In the genomic region with DNA sequence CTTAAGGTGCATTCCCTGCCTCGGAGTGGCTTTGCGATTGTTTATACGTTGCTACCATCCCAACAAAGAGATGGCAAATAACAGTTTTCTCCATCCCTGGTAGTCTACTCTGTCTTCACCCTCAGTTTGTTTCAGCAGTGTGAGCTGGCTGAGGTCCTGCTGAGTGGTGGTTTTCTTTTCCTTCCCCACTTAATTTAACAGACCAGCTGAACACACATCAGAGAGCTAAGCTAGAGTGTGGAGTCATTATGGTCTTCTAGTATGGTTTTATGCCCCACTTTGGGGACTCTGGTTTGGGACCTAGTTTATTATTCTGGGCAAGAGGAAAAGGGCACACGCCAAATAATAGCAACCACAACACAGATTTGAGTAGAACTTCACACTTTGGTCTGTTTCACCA, we compare ENCODE assay signal across 14 cellular contexts. TPM values are rescaled to one million over a fixed set of nuclear protein-coding genes. Genes with fewer than 3 reads are reported as not detected.
A peak's percentile ranks its signal among the peaks of the same experiment; 100 is the strongest.
DNase-seq lines count a peak whose midpoint lies in the region; ATAC-seq, FAIRE-seq and TF ChIP-seq lines count a peak whose summit lies in the region.
"Had no signal": no experiment of that assay in that cellular context is flagged by ENCODE, and none has a peak within 500 bp of the region (broad histone marks: within the 10 kb centered on the region; RNA-seq: fewer than 3 reads in every experiment).

No MANE protein-coding gene starts in this region.

- no peaks in the 10 kb centered on the region for H3K9me3 Mint-ChIP-seq in activated CD8-positive, alpha-beta memory T cell treated with anti-CD3 and anti-CD28 coated beads, Interleukin-2, amount 10 ng/mL, durations not matched to agents 7 days and 5 days (ENCODE audit: low read depth)
- H3K9me3 Mint-ChIP-seq in astrocyte (ENCODE audit: unreplicated experiment), result no peaks in the 10 kb centered on the region

- no peak for ATAC-seq in activated CD8-positive, alpha-beta memory T cell treated with anti-CD3 and anti-CD28 coated beads, Interleukin-2, amount 10 ng/mL, durations not matched to agents 7 days and 5 days
- ATAC-seq in gastrocnemius medialis, result no peak

- H3K4me2 ChIP-seq in OCI-LY3 (ENCODE audit: low read length) (peak overlapping the region; percentile 46), astrocyte (ENCODE audit: low read length) (no peak overlapping the region)

- no peak for FAIRE-seq in astrocyte (lab: Jason Lieb, UNC)
- FAIRE-seq: H1, kidney, TTC549 had no signal

- H3K36me3 ChIP-seq in OCI-LY3 (replicated peaks; ENCODE audit: low read depth, low read length) (peaks cover under 1% of the 10 kb centered on the region), astrocyte (ENCODE audit: insufficient read depth, low read length) (peaks cover 2% of the 10 kb centered on the region), gastrocnemius medialis (peaks cover 0 to 11% of the 10 kb centered on the region in 2 donors)

- intact Hi-C loops in gastrocnemius medialis (cut with DNase I; ENCODE audit: low total_unique reads), result loop anchor here (1.0 to 2.0 kb wide), 4 partner anchors 97 to 289 kb away; no protein-coding TSS in a partner anchor

- CTCF ChIA-PET in activated CD8-positive, alpha-beta memory T cell treated with anti-CD3 and anti-CD28 coated beads, Interleukin-2, amount 10 ng/mL, durations not matched to agents 7 days and 5 days (lab: Charles Lee), result interaction anchor here (0.6 to 8.8 kb wide), 33 partner anchors 9 to 290 kb away, joined by 3 to 272 read pairs (median 9); a partner anchor contains a TSS

- H2AFZ ChIP-seq in OCI-LY3 (ENCODE audit: low read depth, low read length) (no peak overlapping the region), astrocyte (ENCODE audit: low read depth, low read length) (no peak overlapping the region)

- H3K9me3 ChIP-seq in OCI-LY3 (ENCODE audit: insufficient read depth, low read length), result no peaks in the 10 kb centered on the region
- H3K9me3 ChIP-seq in astrocyte (ENCODE audit: insufficient read depth, low read depth, low read length), result no peaks in the 10 kb centered on the region
- H3K9me3 ChIP-seq in gastrocnemius medialis, result no peaks in the 10 kb centered on the region
- H3K9me3 ChIP-seq: upper lobe of left lung had no signal

- H3K79me2 ChIP-seq in OCI-LY3 (ENCODE audit: low read length) (peaks cover 17% of the 10 kb centered on the region), astrocyte (ENCODE audit: insufficient read depth, low read length) (peaks cover 4% of the 10 kb centered on the region)

- H3K9ac ChIP-seq in OCI-LY3 (ENCODE audit: low read length) (no peak overlapping the region), astrocyte (ENCODE audit: low read length) (peak overlapping the region; percentile 92)

- no peak for TF ChIP-seq CTCF in OCI-LY3 (IDR thresholded peaks at IDR 0.05; ENCODE audit: low read depth, low read length)
- TF ChIP-seq CTCF in astrocyte (IDR thresholded peaks at IDR 0.05; ENCODE audit: insufficient read depth, low read depth, low read length), result no peak
- TF ChIP-seq CTCF in gastrocnemius medialis (IDR thresholded peaks at IDR 0.05 in 4 of 5, conservative IDR thresholded peaks at IDR 0.05 in 1 of 5), result no peak
- no peak for TF ChIP-seq CTCF in GM13976 (IDR thresholded peaks at IDR 0.05; ENCODE audit: borderline replicate concordance, control extremely low read depth, extremely low read depth, insufficient read depth, missing control alignments)

- H3K27ac Mint-ChIP-seq in activated CD8-positive, alpha-beta memory T cell treated with anti-CD3 and anti-CD28 coated beads, Interleukin-2, amount 10 ng/mL, durations not matched to agents 7 days and 5 days, result peak overlapping the region; percentile 100
- no peak overlapping the region for H3K27ac Mint-ChIP-seq in astrocyte (ENCODE audit: unreplicated experiment)

- H3K4me3 Mint-ChIP-seq in activated CD8-positive, alpha-beta memory T cell treated with anti-CD3 and anti-CD28 coated beads, Interleukin-2, amount 10 ng/mL, durations not matched to agents 7 days and 5 days, result peak overlapping the region; percentile 81
- no peak overlapping the region for H3K4me3 Mint-ChIP-seq in astrocyte (ENCODE audit: unreplicated experiment)

- in situ Hi-C loops in gastrocnemius medialis (cut with MboI; ENCODE audit: low sequenced_read_pairs in 4 of 4) (loop anchor here (5.0 to 10.0 kb wide), 5 partner anchors 95 to 188 kb away; a partner anchor contains a TSS), GM13976 (cut with MboI; ENCODE audit: low sequenced_read_pairs, unreplicated experiment) (loop anchor here (5.0 kb wide), 1 partner anchor 183 kb away; no protein-coding TSS in a partner anchor)

- H3K27me3 Mint-ChIP-seq in activated CD8-positive, alpha-beta memory T cell treated with anti-CD3 and anti-CD28 coated beads, Interleukin-2, amount 10 ng/mL, durations not matched to agents 7 days and 5 days, result peaks cover under 1% of the 10 kb centered on the region
- H3K27me3 Mint-ChIP-seq in astrocyte (ENCODE audit: low read depth, unreplicated experiment), result no peaks in the 10 kb centered on the region

- H3K4me3 ChIP-seq in OCI-LY3 (ENCODE audit: low read length) (no peak overlapping the region), astrocyte (ENCODE audit: insufficient read depth, low read depth, low read length) (no peak overlapping the region), gastrocnemius medialis (no peak overlapping the region)
- H3K4me3 ChIP-seq: upper lobe of left lung had no signal

- H4K20me1 ChIP-seq in OCI-LY3 (ENCODE audit: insufficient read depth, low read length) (no peaks in the 10 kb centered on the region), astrocyte (ENCODE audit: insufficient read depth, low read length) (no peaks in the 10 kb centered on the region)

- no peak for DNase-seq in activated CD8-positive, alpha-beta memory T cell treated with anti-CD3 and anti-CD28 coated beads, Interleukin-2, amount 10 ng/mL, durations not matched to agents 7 days and 5 days
- no peak for DNase-seq in activated CD8-positive, alpha-beta memory T cell treated with anti-CD3 and anti-CD28 coated beads, Interleukin-2, amount 50 U/mL, for 4 hours
- DNase-seq in astrocyte (ENCODE audit: low read depth), result no peak
- DNase-seq in gastrocnemius medialis, result no peak
- DNase-seq in mucosa of gallbladder (ENCODE audit: low spot score), result no peak
- DNase-seq in GM13976 (ENCODE audit: low spot score), result no peak
- no peak for DNase-seq in activated CD4-positive, CD25-positive, alpha-beta regulatory T cell treated with anti-CD3 and anti-CD28 coated beads, Interleukin-2, amount 50 U/mL, for 72 hours
- DNase-seq: activated effector memory CD4-positive, alpha-beta T cell treated with anti-CD3 and anti-CD28 coated beads, Interleukin-2, amount 50 U/mL, for 16 hours; cortex of kidney; kidney; upper lobe of left lung had no signal

- no peak overlapping the region for H3K27ac ChIP-seq in OCI-LY3 (ENCODE audit: low read length)
- no peak overlapping the region for H3K27ac ChIP-seq in astrocyte (ENCODE audit: low read depth, low read length)
- peak overlapping the region in 3 of 4 donors; percentile 51 to 97 (median 93) for H3K27ac ChIP-seq in gastrocnemius medialis

- H3K4me1 Mint-ChIP-seq in activated CD8-positive, alpha-beta memory T cell treated with anti-CD3 and anti-CD28 coated beads, Interleukin-2, amount 10 ng/mL, durations not matched to agents 7 days and 5 days, result peaks cover 67% of the 10 kb centered on the region
- H3K4me1 Mint-ChIP-seq in astrocyte (ENCODE audit: low read depth, unreplicated experiment), result peaks cover 32% of the 10 kb centered on the region

- TF ChIP-seq POLR2A in gastrocnemius medialis (IDR thresholded peaks at IDR 0.05), result no peak

- H3K36me3 Mint-ChIP-seq in activated CD8-positive, alpha-beta memory T cell treated with anti-CD3 and anti-CD28 coated beads, Interleukin-2, amount 10 ng/mL, durations not matched to agents 7 days and 5 days, result peaks cover 14% of the 10 kb centered on the region
- H3K36me3 Mint-ChIP-seq in astrocyte (ENCODE audit: low read depth, unreplicated experiment), result peaks cover 18% of the 10 kb centered on the region

- H3K4me1 ChIP-seq in OCI-LY3 (ENCODE audit: low read length), result peaks cover 41% of the 10 kb centered on the region
- peaks cover 41% of the 10 kb centered on the region for H3K4me1 ChIP-seq in astrocyte (ENCODE audit: insufficient read depth, low read length)
- H3K4me1 ChIP-seq in gastrocnemius medialis, result peaks cover 33 to 47% of the 10 kb centered on the region in 2 donors

- H3K27me3 ChIP-seq in OCI-LY3 (ENCODE audit: low read depth, low read length), result no peaks in the 10 kb centered on the region
- no peaks in the 10 kb centered on the region for H3K27me3 ChIP-seq in astrocyte (ENCODE audit: insufficient read depth, low read length)
- H3K27me3 ChIP-seq in gastrocnemius medialis, result no peaks in the 10 kb centered on the region
- H3K27me3 ChIP-seq: upper lobe of left lung had no signal

RNA-seq across cellular contexts. Expression of a gene that starts 2.2 kb away (rescaled TPM):
- 1 to 10 TPM; 8.6 to 9.7 TPM for total RNA-seq in activated CD8-positive, alpha-beta memory T cell treated with anti-CD3 and anti-CD28 coated beads, Interleukin-2, amount 10 ng/mL, durations not matched to agents 7 days and 5 days
- 7.9 and 10.6 TPM in 2 replicates for total RNA-seq in astrocyte
- 10 to 100 TPM in 1 of 4 donors, 1 to 10 TPM in 3; 2.9 to 16.0 (median 5.8) TPM for total RNA-seq in gastrocnemius medialis
- total RNA-seq in mucosa of gallbladder, result 19.3 TPM

RNA-seq across cellular contexts. Expression of a gene that starts 36.5 kb away (rescaled TPM):
- total RNA-seq in activated CD8-positive, alpha-beta memory T cell treated with anti-CD3 and anti-CD28 coated beads, Interleukin-2, amount 10 ng/mL, durations not matched to agents 7 days and 5 days, result 10 to 100 TPM; 53.1 to 54.9 TPM
- total RNA-seq in astrocyte (22.3 and 22.6 TPM in 2 replicates), gastrocnemius medialis (10 to 100 TPM in 3 of 4 donors, 1 to 10 TPM in 1; 8.1 to 16.3 (median 12.5) TPM), mucosa of gallbladder (20.4 TPM)

Comparison
In these comparisons a context has a peak if more than half of its experiments do, and no peak if none do; other contexts are left out.
1. H3K27ac ChIP-seq: peak in gastrocnemius medialis (3 of 4); none in OCI-LY3 (single experiment) and astrocyte (single experiment).